Comparison of ENCODE assay signal across 9 cellular contexts in genomic region chr3:172407872-172408271, GRCh38. TPM values are rescaled to one million over a fixed set of nuclear protein-coding genes. Genes with fewer than 3 reads are reported as not detected.
"Had no signal": no experiment of that assay in that cellular context is flagged by ENCODE, and none has a peak within 500 bp of the region (broad histone marks: within the 10 kb centered on the region; RNA-seq: fewer than 3 reads in every experiment).

No MANE protein-coding gene starts in this region.

- ATAC-seq: GM12878 had no signal

- DNase-seq: GDM1, GF-D8 had no signal

- H3K4me3 ChIP-seq: GM12878 had no signal

- FAIRE-seq: G401.6, GM12878, GM12891, GM12892, GM18507, GM19239 had no signal

RNA-seq across cellular contexts. Expression of gene GHSR, which starts 40.4 kb away (rescaled TPM):
- total RNA-seq: G401, GM12878 had no signal
- polyA plus RNA-seq: GM12878 had no signal
